ENCODE assay signal across 13 cellular contexts in genomic region chr1:45730075-45730779, GRCh38. TPM values are rescaled to one million over a fixed set of nuclear protein-coding genes. Genes with fewer than 3 reads are reported as not detected.
DNase-seq lines count a peak whose midpoint lies in the region; ATAC-seq and TF ChIP-seq lines count a peak whose summit lies in the region.
"Had no signal": no experiment of that assay in that cellular context is flagged by ENCODE, and none has a peak within 500 bp of the region (broad histone marks: within the 10 kb centered on the region; RNA-seq: fewer than 3 reads in every experiment).

No MANE protein-coding gene starts in this region.

- H3K9me3 Mint-ChIP-seq in Calu3 (ENCODE audit: low read depth, unreplicated experiment) (no peaks in the 10 kb centered on the region), WTC11 (no peaks in the 10 kb centered on the region)
- H3K9me3 Mint-ChIP-seq: activated B cell treated with CpG ODN at 0.5 μM for 24 hours; activated naive CD4-positive, alpha-beta T cell treated with anti-CD3 and anti-CD28 coated beads, Interleukin-2, amount 10 ng/mL, durations not matched to agents 7 days and 5 days had no signal

- DNase-seq in Calu3: peak; percentile 36
- peak; percentile 91 for DNase-seq in LNCaP clone FGC (ENCODE audit: low read depth)
- DNase-seq in WTC11 (ENCODE audit: low spot score): no peak
- DNase-seq in left lung: peak in 1 of 2 donors; percentile 48
- no peak for DNase-seq in NK-92 treated with Interleukin-12 subunit alpha and Interleukin-12 subunit beta, amount 100 ng/mL, for 24 hours (lab: John Stamatoyannopoulos, UW)
- DNase-seq in tibial artery: no peak
- no peak for DNase-seq in SK-N-DZ (ENCODE audit: low spot score)
- no peak for DNase-seq in NCI-H774 (lab: John Stamatoyannopoulos, UW)
- DNase-seq: activated B cell treated with CpG ODN at 0.5 μM for 24 hours; activated naive CD4-positive, alpha-beta T cell treated with anti-CD3 and anti-CD28 coated beads, Interleukin-2, amount 10 ng/mL, durations not matched to agents 7 days and 5 days; kidney; NCI-H2171; posterior cingulate gyrus had no signal

- no peak for TF ChIP-seq CTCF in Calu3 (IDR thresholded peaks at IDR 0.05; ENCODE audit: unreplicated experiment)
- no peak for TF ChIP-seq CTCF in LNCaP clone FGC (IDR thresholded peaks at IDR 0.05; ENCODE audit: control insufficient read depth, extremely low read depth, insufficient read depth)
- no peak for TF ChIP-seq CTCF in WTC11 (IDR thresholded peaks at IDR 0.05)
- no peak for TF ChIP-seq CTCF in left lung (IDR thresholded peaks at IDR 0.05)
- TF ChIP-seq CTCF in tibial artery (IDR thresholded peaks at IDR 0.05): no peak

- H3K27me3 Mint-ChIP-seq in Calu3 (ENCODE audit: unreplicated experiment) (no peaks in the 10 kb centered on the region), WTC11 (ENCODE audit: low read depth) (no peaks in the 10 kb centered on the region)
- H3K27me3 Mint-ChIP-seq: activated B cell treated with CpG ODN at 0.5 μM for 24 hours; activated naive CD4-positive, alpha-beta T cell treated with anti-CD3 and anti-CD28 coated beads, Interleukin-2, amount 10 ng/mL, durations not matched to agents 7 days and 5 days had no signal

- peaks cover 0 to 4% of the 10 kb centered on the region in 2 donors for H3K36me3 ChIP-seq in left lung
- peaks cover 16 to 30% (median 16%) of the 10 kb centered on the region in 3 donors for H3K36me3 ChIP-seq in tibial artery

- no peak overlapping the region for H3K4me3 ChIP-seq in LNCaP clone FGC (ENCODE audit: low read depth, low read length)
- no peak overlapping the region for H3K4me3 ChIP-seq in left lung
- no peak overlapping the region for H3K4me3 ChIP-seq in tibial artery

- CTCF ChIA-PET in Calu3 (lab: Charles Lee) (interaction anchor here (0.5 kb wide), 1 partner anchor 17 kb away, joined by 3 read pairs; no protein-coding TSS in a partner anchor), WTC11 (lab: Charles Lee) (no interaction called here)

- intact Hi-C loops in Calu3 (cut with micrococcal nuclease; ENCODE audit: unreplicated experiment) (no loop called here), left lung (cut with DNase I) (no loop called here), tibial artery (cut with DNase I; ENCODE audit: low total_unique reads) (no loop called here)

- H3K4me3 Mint-ChIP-seq in Calu3 (ENCODE audit: low read depth, unreplicated experiment): no peak overlapping the region
- H3K4me3 Mint-ChIP-seq in WTC11: no peak overlapping the region
- H3K4me3 Mint-ChIP-seq: activated B cell treated with CpG ODN at 0.5 μM for 24 hours; activated naive CD4-positive, alpha-beta T cell treated with anti-CD3 and anti-CD28 coated beads, Interleukin-2, amount 10 ng/mL, durations not matched to agents 7 days and 5 days had no signal

- no TSS peak for BruUV-seq in Calu3 (replicated peaks; lab: Mats Ljungman, UMichigan)

- H3K36me3 Mint-ChIP-seq in Calu3 (ENCODE audit: insufficient read depth, unreplicated experiment) (no peaks in the 10 kb centered on the region), WTC11 (no peaks in the 10 kb centered on the region)
- H3K36me3 Mint-ChIP-seq: activated naive CD4-positive, alpha-beta T cell treated with anti-CD3 and anti-CD28 coated beads, Interleukin-2, amount 10 ng/mL, durations not matched to agents 7 days and 5 days had no signal

- H3K27me3 ChIP-seq in left lung (no peaks in the 10 kb centered on the region), tibial artery (no peaks in the 10 kb centered on the region)

- ATAC-seq in WTC11 (0 out of 2 replicates have a peak, but pooled peaks have one; percentile 28), left lung (peak; percentile 94)

- H3K9me3 ChIP-seq in left lung (no peaks in the 10 kb centered on the region), tibial artery (no peaks in the 10 kb centered on the region)

- H3K27ac ChIP-seq in left lung (peak overlapping the region in 1 of 2 donors; percentile 21), tibial artery (no peak overlapping the region)

- H3K27ac Mint-ChIP-seq in Calu3 (ENCODE audit: unreplicated experiment) (no peak overlapping the region), WTC11 (no peak overlapping the region)
- H3K27ac Mint-ChIP-seq: activated B cell treated with CpG ODN at 0.5 μM for 24 hours; activated naive CD4-positive, alpha-beta T cell treated with anti-CD3 and anti-CD28 coated beads, Interleukin-2, amount 10 ng/mL, durations not matched to agents 7 days and 5 days had no signal

- H3K4me1 ChIP-seq in left lung: no peaks in the 10 kb centered on the region
- peaks cover 0 to 5% (median 0%) of the 10 kb centered on the region in 4 donors for H3K4me1 ChIP-seq in tibial artery

- POLR2A ChIA-PET in WTC11 (lab: Charles Lee): interaction anchor here (0.6 kb wide), 1 partner anchor 44 kb away, joined by 5 read pairs; no protein-coding TSS in a partner anchor

- H3K4me1 Mint-ChIP-seq in Calu3 (ENCODE audit: low read depth, unreplicated experiment) (peaks cover 11% of the 10 kb centered on the region), WTC11 (peaks cover 8% of the 10 kb centered on the region)
- H3K4me1 Mint-ChIP-seq: activated naive CD4-positive, alpha-beta T cell treated with anti-CD3 and anti-CD28 coated beads, Interleukin-2, amount 10 ng/mL, durations not matched to agents 7 days and 5 days had no signal

TF ChIP-seq in WTC11, 78 proteins besides CTCF, POLR2A, EP300 and RAD21:
- TF ChIP-seq, protein P1, sequence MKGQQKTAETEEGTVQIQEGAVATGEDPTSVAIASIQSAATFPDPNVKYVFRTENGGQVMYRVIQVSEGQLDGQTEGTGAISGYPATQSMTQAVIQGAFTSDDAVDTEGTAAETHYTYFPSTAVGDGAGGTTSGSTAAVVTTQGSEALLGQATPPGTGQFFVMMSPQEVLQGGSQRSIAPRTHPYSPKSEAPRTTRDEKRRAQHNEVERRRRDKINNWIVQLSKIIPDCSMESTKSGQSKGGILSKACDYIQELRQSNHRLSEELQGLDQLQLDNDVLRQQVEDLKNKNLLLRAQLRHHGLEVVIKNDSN (CRISPR knock-in tag; IDR thresholded peaks at IDR 0.05): no peak
- no peak for TF ChIP-seq RELA (CRISPR knock-in tag; IDR thresholded peaks at IDR 0.05; ENCODE audit: borderline replicate concordance)
- no peak for TF ChIP-seq ATF1 (CRISPR knock-in tag; IDR thresholded peaks at IDR 0.05)
- TF ChIP-seq, protein P2, sequence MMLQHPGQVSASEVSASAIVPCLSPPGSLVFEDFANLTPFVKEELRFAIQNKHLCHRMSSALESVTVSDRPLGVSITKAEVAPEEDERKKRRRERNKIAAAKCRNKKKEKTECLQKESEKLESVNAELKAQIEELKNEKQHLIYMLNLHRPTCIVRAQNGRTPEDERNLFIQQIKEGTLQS (CRISPR knock-in tag; conservative IDR thresholded peaks at IDR 0.05): no peak

RNA-seq across cellular contexts. Expression of gene IPP, which starts 20.2 kb away (rescaled TPM):
- total RNA-seq in Calu3 (2022): 11.6 and 12.3 TPM in 2 replicates
- total RNA-seq in WTC11 (2021): 6.3 to 8.3 TPM (median 7.4 TPM) in 3 replicates
- 10 to 100 TPM; 13.0 to 17.2 TPM for total RNA-seq in left lung
- polyA plus RNA-seq in SK-N-DZ (2014; cell fraction: cytosol; rRNA removed): 3.3 and 4.3 TPM in 2 replicates
- polyA plus RNA-seq in SK-N-DZ (2014; cell fraction: nucleus; rRNA removed): 1.4 and 1.7 TPM in 2 replicates

RNA-seq across cellular contexts. Expression of gene TMEM69, which starts 42.2 kb away (rescaled TPM):
- 29.3 and 31.7 TPM in 2 replicates for total RNA-seq in Calu3 (2022)
- 37.5 to 44.9 TPM (median 40.9 TPM) in 3 replicates for total RNA-seq in WTC11 (2021)
- total RNA-seq in left lung: 10 to 100 TPM; 17.6 to 19.9 TPM
- polyA plus RNA-seq in SK-N-DZ (2014; cell fraction: cytosol; rRNA removed): 52.6 and 69.7 TPM in 2 replicates
- 18.2 and 21.7 TPM in 2 replicates for polyA plus RNA-seq in SK-N-DZ (2014; cell fraction: nucleus; rRNA removed)

RNA-seq across cellular contexts. Expression of gene GPBP1L1, which starts 43.9 kb away (rescaled TPM):
- total RNA-seq in Calu3 (2022) (117 and 127 TPM in 2 replicates), WTC11 (2021) (123 to 126 TPM (median 126 TPM) in 3 replicates), left lung (100 to 1,000 TPM in 1 of 2 donors, 10 to 100 TPM in 1; 94.9 to 113 TPM)
- polyA plus RNA-seq in SK-N-DZ (2014; cell fraction: cytosol; rRNA removed): 63.0 and 82.0 TPM in 2 replicates
- polyA plus RNA-seq in SK-N-DZ (2014; cell fraction: nucleus; rRNA removed): 93.3 and 102 TPM in 2 replicates

Comparison
In these comparisons a context has a peak if more than half of its experiments do, and no peak if none do; other contexts are left out.
1. DNase-seq: peak in Calu3 (single experiment) and LNCaP clone FGC (single experiment); none in WTC11 (single experiment), NK-92 treated with Interleukin-12 subunit alpha and Interleukin-12 subunit beta, amount 100 ng/mL, for 24 hours (single experiment), tibial artery (0 of 2), SK-N-DZ (single experiment) and NCI-H774 (single experiment).